Comparison of ENCODE assay signal across 6 cellular contexts in genomic region chr1:99891997-99892396, GRCh38.
"Had no signal": no experiment of that assay in that cellular context is flagged by ENCODE, and none has a peak within 500 bp of the region (broad histone marks: within the 10 kb centered on the region; RNA-seq: fewer than 3 reads in every experiment).

No MANE protein-coding gene starts in this region.

- H3K4me2 ChIP-seq: GM23338 had no signal

- H3K4me3 ChIP-seq: GM23338 had no signal

- ATAC-seq: GM23338 had no signal

- H2AFZ ChIP-seq: GM23338 had no signal

- DNase-seq: H9, HCEC 1CT had no signal

- FAIRE-seq: H1, H54, HTR-8/SVneo had no signal
